12 cellular contexts compared by ENCODE assay signal in the genomic region with DNA sequence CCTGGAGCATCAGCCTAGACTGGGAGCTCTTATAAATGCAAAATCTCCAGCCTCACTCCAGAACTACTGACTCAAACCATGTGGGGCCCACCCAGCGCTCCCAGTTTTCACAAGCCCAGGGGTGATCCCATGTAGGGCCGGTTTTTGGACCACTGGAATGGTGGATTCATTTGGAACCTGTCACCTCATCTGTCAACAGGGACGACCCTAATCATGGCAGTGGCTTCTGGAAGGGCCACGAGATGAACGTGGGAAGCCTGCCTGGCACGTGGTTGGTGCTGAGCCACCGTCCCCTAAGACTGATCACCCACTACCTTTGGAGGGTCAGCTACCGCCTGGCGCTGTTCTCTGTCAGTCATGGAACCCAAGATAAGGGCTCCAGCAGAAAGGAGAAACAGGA. TPM values are rescaled to one million over a fixed set of nuclear protein-coding genes. Genes with fewer than 3 reads are reported as not detected.
DNase-seq lines count a peak whose midpoint lies in the region; ATAC-seq, FAIRE-seq and TF ChIP-seq lines count a peak whose summit lies in the region.
"Had no signal": no experiment of that assay in that cellular context is flagged by ENCODE, and none has a peak within 500 bp of the region (broad histone marks: within the 10 kb centered on the region; RNA-seq: fewer than 3 reads in every experiment).

No MANE protein-coding gene starts in this region.

- H3K27ac ChIP-seq in heart right ventricle (peak overlapping the region in 8 of 10 donors; percentile 47 to 76 (median 63)), lower lobe of right lung (peak overlapping the region; percentile 31), uterus (peak overlapping the region; percentile 56 to 81), pancreas (no peak overlapping the region)
- H3K27ac ChIP-seq: C4-2B, RWPE1 had no signal

- peaks cover 76% of the 10 kb centered on the region for H3K4me1 Mint-ChIP-seq in activated T-helper 2 cell treated with anti-CD3 and anti-CD28 coated beads, Interferon-gamma antibody, Interleukin-2, Interleukin-4, amounts not matched to agents 10 μg/mL and 5 μg/mL and 100 μg/mL, durations not matched to agents 14 hours and 24 hours and 36 hours (ENCODE audit: low read depth)

- peaks cover 2 to 51% (median 13%) of the 10 kb centered on the region in 9 donors for H3K4me1 ChIP-seq in heart right ventricle
- H3K4me1 ChIP-seq in lower lobe of right lung, result peaks cover 31% of the 10 kb centered on the region
- no peaks in the 10 kb centered on the region for H3K4me1 ChIP-seq in uterus
- no peaks in the 10 kb centered on the region for H3K4me1 ChIP-seq in pancreas

- H3K9me3 ChIP-seq in heart right ventricle (no peaks in the 10 kb centered on the region), lower lobe of right lung (no peaks in the 10 kb centered on the region), uterus (no peaks in the 10 kb centered on the region), pancreas (no peaks in the 10 kb centered on the region)

- H3K4me3 ChIP-seq in heart right ventricle, result peak overlapping the region in 1 of 10 donors; percentile 38
- no peak overlapping the region for H3K4me3 ChIP-seq in lower lobe of right lung
- H3K4me3 ChIP-seq in uterus, result no peak overlapping the region
- H3K4me3 ChIP-seq in pancreas, result no peak overlapping the region

- no peak for TF ChIP-seq POLR2A in uterus (IDR thresholded peaks at IDR 0.05)

- no peaks in the 10 kb centered on the region for H3K9me3 Mint-ChIP-seq in activated T-helper 2 cell treated with anti-CD3 and anti-CD28 coated beads, Interferon-gamma antibody, Interleukin-2, Interleukin-4, amounts not matched to agents 10 μg/mL and 5 μg/mL and 100 μg/mL, durations not matched to agents 14 hours and 24 hours and 36 hours
- H3K9me3 Mint-ChIP-seq: nephron had no signal

- DNase-seq in heart right ventricle (no peak), cardiac septum (ENCODE audit: low spot score) (no peak), lower lobe of right lung (no peak), uterus (no peak), pancreas (no peak), NCI-H748 (lab: John Stamatoyannopoulos, UW; ENCODE audit: unreplicated experiment) (no peak), NCI-H1092 (lab: John Stamatoyannopoulos, UW) (no peak)
- no peak for DNase-seq in activated T-helper 2 cell treated with anti-CD3 and anti-CD28 coated beads, Interferon-gamma antibody, Interleukin-2, Interleukin-4, amounts not matched to agents 10 μg/mL and 5 μg/mL and 100 μg/mL, durations not matched to agents 14 hours and 24 hours and 36 hours (ENCODE audit: low spot score)

- H3K27me3 ChIP-seq in heart right ventricle (no peaks in the 10 kb centered on the region), lower lobe of right lung (ENCODE audit: low read depth) (peaks cover 3% of the 10 kb centered on the region), uterus (no peaks in the 10 kb centered on the region), pancreas (no peaks in the 10 kb centered on the region)

- H3K36me3 ChIP-seq in heart right ventricle (no peaks in the 10 kb centered on the region), lower lobe of right lung (no peaks in the 10 kb centered on the region), uterus (no peaks in the 10 kb centered on the region), pancreas (no peaks in the 10 kb centered on the region)

- H3K4me3 Mint-ChIP-seq in activated T-helper 2 cell treated with anti-CD3 and anti-CD28 coated beads, Interferon-gamma antibody, Interleukin-2, Interleukin-4, amounts not matched to agents 10 μg/mL and 5 μg/mL and 100 μg/mL, durations not matched to agents 14 hours and 24 hours and 36 hours (ENCODE audit: low read depth), result no peak overlapping the region
- H3K4me3 Mint-ChIP-seq: brain, nephron had no signal

- intact Hi-C loops in heart right ventricle (cut with DNase I), result loop anchor here in 1 of 10 donors (2.0 kb wide), 1 partner anchor 43 kb away; no protein-coding TSS in a partner anchor
- intact Hi-C loops in cardiac septum (cut with DNase I), result no loop called here
- intact Hi-C loops in activated T-helper 2 cell treated with anti-CD3 and anti-CD28 coated beads, Interferon-gamma antibody, Interleukin-2, Interleukin-4, amounts not matched to agents 10 μg/mL and 5 μg/mL and 100 μg/mL, durations not matched to agents 14 hours and 24 hours and 36 hours (cut with micrococcal nuclease), result loop anchor here (5.0 kb wide), 1 partner anchor 137 kb away; no protein-coding TSS in a partner anchor
- intact Hi-C loops in lower lobe of right lung (cut with DNase I), result no loop called here
- intact Hi-C loops in uterus (cut with DNase I; ENCODE audit: low total_unique reads), result no loop called here
- intact Hi-C loops in pancreas (cut with DNase I), result no loop called here

- TF ChIP-seq CTCF in heart right ventricle (IDR thresholded peaks at IDR 0.05) (no peak), lower lobe of right lung (IDR thresholded peaks at IDR 0.05) (no peak), uterus (IDR thresholded peaks at IDR 0.05) (no peak), pancreas (IDR thresholded peaks at IDR 0.05) (no peak)

- no peaks in the 10 kb centered on the region for H3K27me3 Mint-ChIP-seq in activated T-helper 2 cell treated with anti-CD3 and anti-CD28 coated beads, Interferon-gamma antibody, Interleukin-2, Interleukin-4, amounts not matched to agents 10 μg/mL and 5 μg/mL and 100 μg/mL, durations not matched to agents 14 hours and 24 hours and 36 hours (ENCODE audit: low read depth)
- H3K27me3 Mint-ChIP-seq: brain had no signal

- ATAC-seq in heart right ventricle (peak in 1 of 8 donors; percentile 2), lower lobe of right lung (no peak), pancreas (no peak)

- peaks cover 36% of the 10 kb centered on the region for H3K36me3 Mint-ChIP-seq in activated T-helper 2 cell treated with anti-CD3 and anti-CD28 coated beads, Interferon-gamma antibody, Interleukin-2, Interleukin-4, amounts not matched to agents 10 μg/mL and 5 μg/mL and 100 μg/mL, durations not matched to agents 14 hours and 24 hours and 36 hours (ENCODE audit: low read depth)
- H3K36me3 Mint-ChIP-seq: brain had no signal

- peak overlapping the region; percentile 100 for H3K27ac Mint-ChIP-seq in activated T-helper 2 cell treated with anti-CD3 and anti-CD28 coated beads, Interferon-gamma antibody, Interleukin-2, Interleukin-4, amounts not matched to agents 10 μg/mL and 5 μg/mL and 100 μg/mL, durations not matched to agents 14 hours and 24 hours and 36 hours

- FAIRE-seq in pancreas (lab: Jason Lieb, UNC), result no peak

- WGBS in heart right ventricle, 2 donors, result 89 to 91% methylated on average over 9 of the region's 9 CpGs
- 94 to 99% methylated on average over 9 of the region's 9 CpGs for WGBS in pancreas, 2 donors

RNA-seq across cellular contexts. Expression of gene PHF19, which starts 16.9 kb away (rescaled TPM):
- 10 to 100 TPM in 8 of 10 donors, 1 to 10 TPM in 2; 9.2 to 24.0 (median 13.4) TPM for total RNA-seq in heart right ventricle
- 10 to 100 TPM; 10.2 to 12.5 TPM for polyA plus RNA-seq in heart right ventricle
- 15.3 TPM for total RNA-seq in cardiac septum
- 167 and 170 TPM in 2 replicates for total RNA-seq in activated T-helper 2 cell treated with anti-CD3 and anti-CD28 coated beads, Interferon-gamma antibody, Interleukin-2, Interleukin-4, amounts not matched to agents 10 μg/mL and 5 μg/mL and 100 μg/mL, durations not matched to agents 14 hours and 24 hours and 36 hours
- 24.4 TPM for total RNA-seq in lower lobe of right lung
- 10 to 100 TPM; 12.6 to 76.3 (median 31.8) TPM for total RNA-seq in uterus
- total RNA-seq in pancreas, result 1 to 10 TPM; 2.2 to 7.4 (median 4.0) TPM
- polyA plus RNA-seq in pancreas, result 1 to 10 TPM; 4.3 to 5.9 TPM

RNA-seq across cellular contexts. Expression of gene TRAF1, which starts 32.7 kb away (rescaled TPM):
- total RNA-seq in heart right ventricle (1 to 10 TPM; 1.1 to 6.7 (median 1.9) TPM), cardiac septum (2.4 TPM), lower lobe of right lung (5.8 TPM), uterus (1 to 10 TPM in 2 of 4 donors, under 1 TPM in 2; 0.51 to 8.7 (median 2.6) TPM), pancreas (1 to 10 TPM; 1.3 to 8.1 (median 1.7) TPM)
- polyA plus RNA-seq in heart right ventricle (1 to 10 TPM; 2.2 to 5.7 TPM), pancreas (1 to 10 TPM; 5.2 to 6.2 TPM)
- 164 TPM in 2 replicates for total RNA-seq in activated T-helper 2 cell treated with anti-CD3 and anti-CD28 coated beads, Interferon-gamma antibody, Interleukin-2, Interleukin-4, amounts not matched to agents 10 μg/mL and 5 μg/mL and 100 μg/mL, durations not matched to agents 14 hours and 24 hours and 36 hours

RNA-seq across cellular contexts. Expression of gene PSMD5, which starts 51.2 kb away (rescaled TPM):
- 10 to 100 TPM in 8 of 10 donors, 1 to 10 TPM in 2; 7.7 to 22.8 (median 15.4) TPM for total RNA-seq in heart right ventricle
- 1 to 10 TPM; 8.0 to 9.4 TPM for polyA plus RNA-seq in heart right ventricle
- total RNA-seq in cardiac septum, result 13.5 TPM
- total RNA-seq in activated T-helper 2 cell treated with anti-CD3 and anti-CD28 coated beads, Interferon-gamma antibody, Interleukin-2, Interleukin-4, amounts not matched to agents 10 μg/mL and 5 μg/mL and 100 μg/mL, durations not matched to agents 14 hours and 24 hours and 36 hours, result 61.8 and 67.9 TPM in 2 replicates
- 34.1 TPM for total RNA-seq in lower lobe of right lung
- total RNA-seq in uterus, result 100 to 1,000 TPM in 1 of 4 donors, 10 to 100 TPM in 3; 20.9 to 181 (median 49.0) TPM
- total RNA-seq in pancreas, result 10 to 100 TPM; 18.3 to 33.0 (median 23.6) TPM
- 10 to 100 TPM in 1 of 2 donors, 1 to 10 TPM in 1; 5.8 to 12.2 TPM for polyA plus RNA-seq in pancreas

Comparison
In these comparisons a context has a peak if more than half of its experiments do, and no peak if none do; other contexts are left out.
1. H3K27ac ChIP-seq: peak in heart right ventricle (8 of 10), lower lobe of right lung (single experiment) and uterus (2 of 2); none in pancreas (0 of 4).
2. RNA of gene TRAF1, which starts 32.7 kb away (total RNA-seq): 164 TPM in activated T-helper 2 cell treated with anti-CD3 and anti-CD28 coated beads, Interferon-gamma antibody, Interleukin-2, Interleukin-4, amounts not matched to agents 10 μg/mL and 5 μg/mL and 100 μg/mL, durations not matched to agents 14 hours and 24 hours and 36 hours; 5.8 TPM in lower lobe of right lung (single experiment), 0.51 to 8.7 TPM in uterus, 2.4 TPM in cardiac septum (single experiment), 1.1 to 6.7 TPM in heart right ventricle and 1.3 to 8.1 TPM in pancreas; every median in the first group is over 10 times any median in the second.